ENCODE assay signal across 23 cellular contexts in genomic region chr1:24077278-24077978, GRCh38. TPM values are rescaled to one million over a fixed set of nuclear protein-coding genes. Genes with fewer than 3 reads are reported as not detected.
DNase-seq lines count a peak whose midpoint lies in the region; ATAC-seq and TF ChIP-seq lines count a peak whose summit lies in the region.
"Had no signal": no experiment of that assay in that cellular context is flagged by ENCODE, and none has a peak within 500 bp of the region (broad histone marks: within the 10 kb centered on the region; RNA-seq: fewer than 3 reads in every experiment).

No MANE protein-coding gene starts in this region.

- H2AFZ ChIP-seq in osteoblast (ENCODE audit: low read length): no peak overlapping the region

- no peaks in the 10 kb centered on the region for H3K4me1 Mint-ChIP-seq in endodermal cell
- H3K4me1 Mint-ChIP-seq: CD4-positive, alpha-beta memory T cell had no signal

- WGBS in endodermal cell (ENCODE audit: insufficient coverage in 1 of 2, insufficient read length in 1 of 2), 2 experiments: 90 to 94% methylated on average over 13 to 16 of the region's 16 CpGs

- H3K27ac Mint-ChIP-seq in endodermal cell: no peak overlapping the region
- H3K27ac Mint-ChIP-seq: CD4-positive, alpha-beta memory T cell had no signal

- H3K27me3 Mint-ChIP-seq in endodermal cell (ENCODE audit: insufficient read depth): no peaks in the 10 kb centered on the region

- H4K20me1 ChIP-seq in osteoblast (ENCODE audit: insufficient read depth, low read length): no peaks in the 10 kb centered on the region
- H4K20me1 ChIP-seq: BLaER1 treated with 17β-estradiol and CSF1 and Interleukin-3, amounts not matched to agents 10 nM and 100 nM had no signal

- H3K4me3 ChIP-seq in endodermal cell (ENCODE audit: low read length) (no peak overlapping the region), right atrium auricular region (no peak overlapping the region), osteoblast (ENCODE audit: insufficient read depth, low read length) (no peak overlapping the region)
- H3K4me3 ChIP-seq: BLaER1 treated with 17β-estradiol and CSF1 and Interleukin-3, amounts not matched to agents 10 nM and 100 nM; SJCRH30 had no signal

- DNase-seq in G401 (ENCODE audit: low spot score) (peak; percentile 27), endodermal cell (peak; percentile 55), right atrium auricular region (ENCODE audit: low spot score) (no peak), osteoblast (ENCODE audit: insufficient read length, low spot score, missing footprints) (peak; percentile 82), NCI-H1694 (lab: John Stamatoyannopoulos, UW) (no peak), NCI-H2171 treated with DMSO at 0.1 percent for 48 hours (lab: John Stamatoyannopoulos, UW) (no peak), iPS-NIHi11 (ENCODE audit: low spot score) (no peak)
- DNase-seq: 8988T; CD4-positive, alpha-beta memory T cell; GDM1; H7; KG1; NCI-H1092; NCI-H146; NCI-H2029 treated with DMSO at 0.1 percent for 48 hours; NCI-H345; NCI-H524; NCI-H774; NK-92 treated with Interleukin-12 subunit alpha and Interleukin-12 subunit beta, amount 100 ng/mL, for 24 hours; SJCRH30 had no signal

- no peak for ATAC-seq in GM21447 (IDR thresholded peaks at IDR 0.05; ENCODE audit: unreplicated experiment)
- ATAC-seq: Panc1 had no signal

- no peaks in the 10 kb centered on the region for H3K9me3 Mint-ChIP-seq in endodermal cell
- H3K9me3 Mint-ChIP-seq: CD4-positive, alpha-beta memory T cell had no signal

- in situ Hi-C loops in G401 (cut with HindIII; ENCODE audit: low sequenced_read_pairs): no loop called here

- H3K27ac ChIP-seq in endodermal cell (ENCODE audit: low read depth, low read length) (no peak overlapping the region), right atrium auricular region (peak overlapping the region; percentile 70 to 75), osteoblast (ENCODE audit: low read depth, low read length) (no peak overlapping the region)
- H3K27ac ChIP-seq: BLaER1 treated with 17β-estradiol and CSF1 and Interleukin-3, amounts not matched to agents 10 nM and 100 nM; SJCRH30 had no signal

- no peaks in the 10 kb centered on the region for H3K79me2 ChIP-seq in osteoblast (ENCODE audit: insufficient read depth, low read length)

- H3K9me3 ChIP-seq in endodermal cell (ENCODE audit: control insufficient read depth, low read length): no peaks in the 10 kb centered on the region
- no peaks in the 10 kb centered on the region for H3K9me3 ChIP-seq in right atrium auricular region
- H3K9me3 ChIP-seq in osteoblast (ENCODE audit: low read depth, low read length): no peaks in the 10 kb centered on the region
- H3K9me3 ChIP-seq: BLaER1 treated with 17β-estradiol and CSF1 and Interleukin-3, amounts not matched to agents 10 nM and 100 nM; SJCRH30 had no signal

- no peak for TF ChIP-seq CTCF in endodermal cell (conservative IDR thresholded peaks at IDR 0.05)
- no peak for TF ChIP-seq CTCF in right atrium auricular region (IDR thresholded peaks at IDR 0.05)
- TF ChIP-seq CTCF in osteoblast (IDR thresholded peaks at IDR 0.05; ENCODE audit: extremely low read depth, low read depth, low read length): no peak

- no peak overlapping the region for H3K4me3 Mint-ChIP-seq in endodermal cell
- H3K4me3 Mint-ChIP-seq: CD4-positive, alpha-beta memory T cell had no signal

- H3K36me3 ChIP-seq in endodermal cell (ENCODE audit: control insufficient read depth, insufficient read depth, low read length) (no peaks in the 10 kb centered on the region), right atrium auricular region (peaks cover 33% of the 10 kb centered on the region), osteoblast (ENCODE audit: insufficient read depth, low read length) (no peaks in the 10 kb centered on the region)
- H3K36me3 ChIP-seq: BLaER1 treated with 17β-estradiol and CSF1 and Interleukin-3, amounts not matched to agents 10 nM and 100 nM; SJCRH30 had no signal

- H3K9ac ChIP-seq in endodermal cell (ENCODE audit: extremely low read depth, low read length, poor library complexity, severe bottlenecking): no peak overlapping the region
- H3K9ac ChIP-seq: BLaER1 treated with 17β-estradiol and CSF1 and Interleukin-3, amounts not matched to agents 10 nM and 100 nM had no signal

- H3K27me3 ChIP-seq in endodermal cell (ENCODE audit: control insufficient read depth, insufficient read depth, low read length, poor library complexity, severe bottlenecking) (no peaks in the 10 kb centered on the region), right atrium auricular region (no peaks in the 10 kb centered on the region), osteoblast (ENCODE audit: insufficient read depth, low read length) (peaks cover 9% of the 10 kb centered on the region)
- H3K27me3 ChIP-seq: BLaER1 treated with 17β-estradiol and CSF1 and Interleukin-3, amounts not matched to agents 10 nM and 100 nM had no signal

- H3K36me3 Mint-ChIP-seq in endodermal cell (ENCODE audit: low read depth): no peaks in the 10 kb centered on the region
- H3K36me3 Mint-ChIP-seq: CD4-positive, alpha-beta memory T cell had no signal

- H3K4me2 ChIP-seq in osteoblast (ENCODE audit: insufficient read depth, low read length): no peak overlapping the region
- H3K4me2 ChIP-seq: BLaER1 treated with 17β-estradiol and CSF1 and Interleukin-3, amounts not matched to agents 10 nM and 100 nM had no signal

- no peaks in the 10 kb centered on the region for H3K4me1 ChIP-seq in endodermal cell (ENCODE audit: control insufficient read depth, insufficient read depth, low read length)
- H3K4me1 ChIP-seq in right atrium auricular region: peaks cover 0 to 29% of the 10 kb centered on the region in 2 donors
- H3K4me1 ChIP-seq in osteoblast (ENCODE audit: insufficient read depth, low read length): no peaks in the 10 kb centered on the region
- H3K4me1 ChIP-seq: BLaER1 treated with 17β-estradiol and CSF1 and Interleukin-3, amounts not matched to agents 10 nM and 100 nM; SJCRH30 had no signal

RNA-seq across cellular contexts. Expression of gene MYOM3, which starts 34.5 kb away (rescaled TPM):
- 0.49 and 0.54 TPM in 2 replicates for total RNA-seq in G401 (2014; rRNA removed; shearing (Covaris generic))
- total RNA-seq in endodermal cell: under 1 TPM; 0.11 to 0.15 TPM
- polyA plus RNA-seq in endodermal cell (2013, experiment 1 of 2): 0.14 TPM
- 0.08 TPM for polyA plus RNA-seq in endodermal cell (2013, experiment 2 of 2)
- total RNA-seq in right atrium auricular region: 100 to 1,000 TPM in 1 of 2 donors, 10 to 100 TPM in 1; 98.7 to 241 TPM
- total RNA-seq in osteoblast: under 0.01 TPM in 1 of 2 replicates, not detected in the other
- total RNA-seq: CD4-positive, alpha-beta memory T cell; SJCRH30 had no signal
- polyA plus RNA-seq: CD4-positive, alpha-beta memory T cell had no signal

Comparison
In these comparisons a context has a peak if more than half of its experiments do, and no peak if none do; other contexts are left out.
1. DNase-seq: peak in G401 (single experiment), endodermal cell (single experiment) and osteoblast (single experiment); none in right atrium auricular region (single experiment), NCI-H1694 (single experiment), NCI-H2171 treated with DMSO at 0.1 percent for 48 hours (single experiment) and iPS-NIHi11 (single experiment).
2. H3K27ac ChIP-seq: peak in right atrium auricular region (2 of 2); none in endodermal cell (single experiment) and osteoblast (single experiment).
3. RNA of gene MYOM3, which starts 34.5 kb away (total RNA-seq): 98.7 to 241 TPM in right atrium auricular region; 0.49 to 0.54 TPM in G401, 0.11 to 0.15 TPM in endodermal cell and under 0.01 TPM in osteoblast; every median in the first group is over 10 times any median in the second.